1 cellular context compared by ENCODE assay signal in the genomic region with DNA sequence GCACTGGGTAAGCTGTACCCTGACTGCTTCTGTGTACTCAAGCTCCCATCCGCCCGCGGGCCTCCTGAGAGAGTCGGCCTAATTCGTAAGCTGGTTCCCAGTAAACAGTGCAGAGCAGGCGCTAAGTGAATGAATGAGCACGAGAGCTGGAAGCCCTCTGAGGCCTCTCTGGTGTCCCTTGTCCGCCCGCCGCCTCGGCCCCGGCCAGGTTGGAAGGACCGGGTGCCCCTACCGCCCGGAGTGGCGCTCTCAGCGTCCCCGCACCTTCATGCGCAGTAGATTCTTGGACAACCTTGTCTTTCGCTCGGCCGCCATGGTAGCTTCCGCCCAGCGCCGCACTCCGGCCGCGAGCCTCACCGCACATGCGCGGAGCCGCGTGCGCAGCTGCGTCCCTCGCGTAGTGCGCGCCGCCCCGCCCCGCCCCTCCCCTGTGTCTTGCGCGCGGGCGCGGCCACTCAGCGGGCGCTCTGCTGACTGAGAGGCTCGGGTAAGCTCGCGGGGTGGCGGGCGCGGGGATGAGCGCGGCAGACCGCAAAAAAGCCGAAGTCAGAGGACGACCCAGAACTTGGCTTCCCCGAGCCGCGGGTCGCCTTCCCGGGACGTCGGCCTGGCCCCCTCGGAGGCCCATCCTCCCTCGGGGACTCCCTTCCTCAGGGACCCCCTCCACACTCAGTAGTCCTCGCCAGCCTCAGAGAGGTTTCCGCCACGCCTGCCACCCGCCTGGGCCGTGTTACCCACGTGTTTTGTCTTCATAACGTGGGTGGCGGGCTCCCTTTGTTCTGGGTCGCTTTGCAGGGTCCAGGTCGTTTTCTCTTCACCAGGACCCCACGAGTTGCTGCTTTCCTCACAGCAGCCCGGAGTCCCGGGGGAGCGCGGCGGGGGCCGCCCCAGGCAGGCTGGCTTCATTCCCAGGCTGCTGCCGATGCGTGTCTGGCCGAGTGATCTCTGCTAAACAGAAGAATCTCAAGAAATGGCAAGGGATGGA.
TF ChIP-seq lines count a peak whose summit lies in the region.

A gene with protein sequence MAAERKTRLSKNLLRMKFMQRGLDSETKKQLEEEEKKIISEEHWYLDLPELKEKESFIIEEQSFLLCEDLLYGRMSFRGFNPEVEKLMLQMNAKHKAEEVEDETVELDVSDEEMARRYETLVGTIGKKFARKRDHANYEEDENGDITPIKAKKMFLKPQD (minus strand): TSS at position 364 of the 985 bp plus-strand sequence. CDS start 49 bp downstream, at position 315.

TF ChIP-seq in HEK293, 187 proteins besides CTCF, POLR2A, EP300 and RAD21 (continued from another document and continues in another):
- TF ChIP-seq, protein P1, sequence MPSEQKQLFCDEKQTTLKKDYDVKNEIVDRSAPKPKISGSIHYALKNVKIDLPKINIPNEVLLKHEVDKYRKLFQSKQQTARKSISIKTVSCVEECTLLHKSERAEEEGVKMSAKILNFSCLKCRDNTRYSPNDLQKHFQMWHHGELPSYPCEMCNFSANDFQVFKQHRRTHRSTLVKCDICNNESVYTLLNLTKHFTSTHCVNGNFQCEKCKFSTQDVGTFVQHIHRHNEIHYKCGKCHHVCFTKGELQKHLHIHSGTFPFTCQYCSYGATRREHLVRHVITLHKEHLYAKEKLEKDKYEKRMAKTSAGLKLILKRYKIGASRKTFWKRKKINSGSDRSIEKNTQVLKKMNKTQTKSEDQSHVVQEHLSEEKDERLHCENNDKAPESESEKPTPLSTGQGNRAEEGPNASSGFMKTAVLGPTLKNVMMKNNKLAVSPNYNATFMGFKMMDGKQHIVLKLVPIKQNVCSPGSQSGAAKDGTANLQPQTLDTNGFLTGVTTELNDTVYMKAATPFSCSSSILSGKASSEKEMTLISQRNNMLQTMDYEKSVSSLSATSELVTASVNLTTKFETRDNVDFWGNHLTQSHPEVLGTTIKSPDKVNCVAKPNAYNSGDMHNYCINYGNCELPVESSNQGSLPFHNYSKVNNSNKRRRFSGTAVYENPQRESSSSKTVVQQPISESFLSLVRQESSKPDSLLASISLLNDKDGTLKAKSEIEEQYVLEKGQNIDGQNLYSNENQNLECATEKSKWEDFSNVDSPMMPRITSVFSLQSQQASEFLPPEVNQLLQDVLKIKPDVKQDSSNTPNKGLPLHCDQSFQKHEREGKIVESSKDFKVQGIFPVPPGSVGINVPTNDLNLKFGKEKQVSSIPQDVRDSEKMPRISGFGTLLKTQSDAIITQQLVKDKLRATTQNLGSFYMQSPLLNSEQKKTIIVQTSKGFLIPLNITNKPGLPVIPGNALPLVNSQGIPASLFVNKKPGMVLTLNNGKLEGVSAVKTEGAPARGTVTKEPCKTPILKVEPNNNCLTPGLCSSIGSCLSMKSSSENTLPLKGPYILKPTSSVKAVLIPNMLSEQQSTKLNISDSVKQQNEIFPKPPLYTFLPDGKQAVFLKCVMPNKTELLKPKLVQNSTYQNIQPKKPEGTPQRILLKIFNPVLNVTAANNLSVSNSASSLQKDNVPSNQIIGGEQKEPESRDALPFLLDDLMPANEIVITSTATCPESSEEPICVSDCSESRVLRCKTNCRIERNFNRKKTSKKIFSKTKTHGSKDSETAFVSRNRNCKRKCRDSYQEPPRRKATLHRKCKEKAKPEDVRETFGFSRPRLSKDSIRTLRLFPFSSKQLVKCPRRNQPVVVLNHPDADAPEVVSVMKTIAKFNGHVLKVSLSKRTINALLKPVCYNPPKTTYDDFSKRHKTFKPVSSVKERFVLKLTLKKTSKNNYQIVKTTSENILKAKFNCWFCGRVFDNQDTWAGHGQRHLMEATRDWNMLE (tag by site-specific recombination; conservative IDR thresholded peaks at IDR 0.05; ENCODE audit: low read depth): no peak
- peak; percentile 58; the same call in 1 of the 2 replicates for TF ChIP-seq YY2 (tag by site-specific recombination; IDR thresholded peaks at IDR 0.05)
- no peak for TF ChIP-seq ZNF146 (tag by site-specific recombination; IDR thresholded peaks at IDR 0.05)
- TF ChIP-seq, protein P2, sequence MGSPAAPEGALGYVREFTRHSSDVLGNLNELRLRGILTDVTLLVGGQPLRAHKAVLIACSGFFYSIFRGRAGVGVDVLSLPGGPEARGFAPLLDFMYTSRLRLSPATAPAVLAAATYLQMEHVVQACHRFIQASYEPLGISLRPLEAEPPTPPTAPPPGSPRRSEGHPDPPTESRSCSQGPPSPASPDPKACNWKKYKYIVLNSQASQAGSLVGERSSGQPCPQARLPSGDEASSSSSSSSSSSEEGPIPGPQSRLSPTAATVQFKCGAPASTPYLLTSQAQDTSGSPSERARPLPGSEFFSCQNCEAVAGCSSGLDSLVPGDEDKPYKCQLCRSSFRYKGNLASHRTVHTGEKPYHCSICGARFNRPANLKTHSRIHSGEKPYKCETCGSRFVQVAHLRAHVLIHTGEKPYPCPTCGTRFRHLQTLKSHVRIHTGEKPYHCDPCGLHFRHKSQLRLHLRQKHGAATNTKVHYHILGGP (tag by site-specific recombination; IDR thresholded peaks at IDR 0.05): no peak
- TF ChIP-seq ZNF266 (tag by site-specific recombination; IDR thresholded peaks at IDR 0.05; ENCODE audit: low read depth): no peak
- peak; percentile 93 for TF ChIP-seq ZNF335 (tag by site-specific recombination; conservative IDR thresholded peaks at IDR 0.05)
- TF ChIP-seq, protein P3, sequence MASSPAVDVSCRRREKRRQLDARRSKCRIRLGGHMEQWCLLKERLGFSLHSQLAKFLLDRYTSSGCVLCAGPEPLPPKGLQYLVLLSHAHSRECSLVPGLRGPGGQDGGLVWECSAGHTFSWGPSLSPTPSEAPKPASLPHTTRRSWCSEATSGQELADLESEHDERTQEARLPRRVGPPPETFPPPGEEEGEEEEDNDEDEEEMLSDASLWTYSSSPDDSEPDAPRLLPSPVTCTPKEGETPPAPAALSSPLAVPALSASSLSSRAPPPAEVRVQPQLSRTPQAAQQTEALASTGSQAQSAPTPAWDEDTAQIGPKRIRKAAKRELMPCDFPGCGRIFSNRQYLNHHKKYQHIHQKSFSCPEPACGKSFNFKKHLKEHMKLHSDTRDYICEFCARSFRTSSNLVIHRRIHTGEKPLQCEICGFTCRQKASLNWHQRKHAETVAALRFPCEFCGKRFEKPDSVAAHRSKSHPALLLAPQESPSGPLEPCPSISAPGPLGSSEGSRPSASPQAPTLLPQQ (tag by site-specific recombination; IDR thresholded peaks at IDR 0.05): peak; percentile 83
- TF ChIP-seq ZNF37A (tag by site-specific recombination; IDR thresholded peaks at IDR 0.05): no peak
- no peak for TF ChIP-seq ZNF311 (tag by site-specific recombination; IDR thresholded peaks at IDR 0.05; ENCODE audit: borderline replicate concordance)
- TF ChIP-seq SALL2 (tag by site-specific recombination; IDR thresholded peaks at IDR 0.05; ENCODE audit: borderline replicate concordance): no peak
- TF ChIP-seq, protein P4, sequence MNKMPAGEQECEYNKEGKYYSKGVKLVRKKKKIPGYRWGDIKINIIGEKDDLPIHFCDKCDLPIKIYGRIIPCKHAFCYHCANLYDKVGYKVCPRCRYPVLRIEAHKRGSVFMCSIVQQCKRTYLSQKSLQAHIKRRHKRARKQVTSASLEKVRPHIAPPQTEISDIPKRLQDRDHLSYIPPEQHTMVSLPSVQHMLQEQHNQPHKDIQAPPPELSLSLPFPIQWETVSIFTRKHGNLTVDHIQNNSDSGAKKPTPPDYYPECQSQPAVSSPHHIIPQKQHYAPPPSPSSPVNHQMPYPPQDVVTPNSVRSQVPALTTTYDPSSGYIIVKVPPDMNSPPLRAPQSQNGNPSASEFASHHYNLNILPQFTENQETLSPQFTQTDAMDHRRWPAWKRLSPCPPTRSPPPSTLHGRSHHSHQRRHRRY (tag by site-specific recombination; IDR thresholded peaks at IDR 0.05): no peak
- 0 out of 2 replicates have a peak, but pooled peaks have one; percentile 20 for TF ChIP-seq ZFP37 (tag by site-specific recombination; IDR thresholded peaks at IDR 0.05)
- peak; percentile 66; the same call in 1 of the 2 replicates for TF ChIP-seq ZNF76 (tag by site-specific recombination; IDR thresholded peaks at IDR 0.05; ENCODE audit: borderline replicate concordance, low read depth)
- no peak for TF ChIP-seq ZNF157 (tag by site-specific recombination; IDR thresholded peaks at IDR 0.05)
- TF ChIP-seq EGR2 (tag by site-specific recombination; IDR thresholded peaks at IDR 0.05; ENCODE audit: low read depth): 0 out of 2 replicates have a peak, but pooled peaks have one; percentile 42
- no peak for TF ChIP-seq ZNF133 (tag by site-specific recombination; IDR thresholded peaks at IDR 0.05)
- no peak for TF ChIP-seq ZNF626 (tag by site-specific recombination; IDR thresholded peaks at IDR 0.05)
- no peak for TF ChIP-seq ZNF510 (tag by site-specific recombination; IDR thresholded peaks at IDR 0.05; ENCODE audit: insufficient replicate concordance)
- TF ChIP-seq ZNF560 (tag by site-specific recombination; IDR thresholded peaks at IDR 0.05; ENCODE audit: borderline replicate concordance): no peak
- TF ChIP-seq ZIC2 (tag by site-specific recombination; IDR thresholded peaks at IDR 0.05): peak; percentile 89
- TF ChIP-seq ZBTB21 (tag by site-specific recombination; IDR thresholded peaks at IDR 0.05): no peak
- 0 out of 2 replicates have a peak, but pooled peaks have one; percentile 54 for TF ChIP-seq ZNF600 (tag by site-specific recombination; IDR thresholded peaks at IDR 0.05)
- TF ChIP-seq ZNF416 (tag by site-specific recombination; IDR thresholded peaks at IDR 0.05): no peak
- TF ChIP-seq WT1 (tag by site-specific recombination; IDR thresholded peaks at IDR 0.05): no peak
- TF ChIP-seq FEZF1 (tag by site-specific recombination; IDR thresholded peaks at IDR 0.05): 0 out of 2 replicates have a peak, but pooled peaks have one; percentile 6
- no peak for TF ChIP-seq PRDM1 (tag by site-specific recombination; IDR thresholded peaks at IDR 0.05)
- no peak for TF ChIP-seq SP2 (tag by site-specific recombination; IDR thresholded peaks at IDR 0.05)
- TF ChIP-seq, protein P5, sequence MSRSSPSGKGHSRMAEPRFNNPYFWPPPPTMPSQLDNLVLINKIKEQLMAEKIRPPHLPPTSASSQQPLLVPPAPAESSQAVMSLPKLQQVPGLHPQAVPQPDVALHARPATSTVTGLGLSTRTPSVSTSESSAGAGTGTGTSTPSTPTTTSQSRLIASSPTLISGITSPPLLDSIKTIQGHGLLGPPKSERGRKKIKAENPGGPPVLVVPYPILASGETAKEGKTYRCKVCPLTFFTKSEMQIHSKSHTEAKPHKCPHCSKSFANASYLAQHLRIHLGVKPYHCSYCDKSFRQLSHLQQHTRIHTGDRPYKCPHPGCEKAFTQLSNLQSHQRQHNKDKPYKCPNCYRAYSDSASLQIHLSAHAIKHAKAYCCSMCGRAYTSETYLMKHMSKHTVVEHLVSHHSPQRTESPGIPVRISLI (tag by site-specific recombination; IDR thresholded peaks at IDR 0.05): no peak
- TF ChIP-seq ZNF248 (tag by site-specific recombination; IDR thresholded peaks at IDR 0.05): no peak
- TF ChIP-seq ZNF785 (tag by site-specific recombination; IDR thresholded peaks at IDR 0.05): no peak
- TF ChIP-seq, protein P6, sequence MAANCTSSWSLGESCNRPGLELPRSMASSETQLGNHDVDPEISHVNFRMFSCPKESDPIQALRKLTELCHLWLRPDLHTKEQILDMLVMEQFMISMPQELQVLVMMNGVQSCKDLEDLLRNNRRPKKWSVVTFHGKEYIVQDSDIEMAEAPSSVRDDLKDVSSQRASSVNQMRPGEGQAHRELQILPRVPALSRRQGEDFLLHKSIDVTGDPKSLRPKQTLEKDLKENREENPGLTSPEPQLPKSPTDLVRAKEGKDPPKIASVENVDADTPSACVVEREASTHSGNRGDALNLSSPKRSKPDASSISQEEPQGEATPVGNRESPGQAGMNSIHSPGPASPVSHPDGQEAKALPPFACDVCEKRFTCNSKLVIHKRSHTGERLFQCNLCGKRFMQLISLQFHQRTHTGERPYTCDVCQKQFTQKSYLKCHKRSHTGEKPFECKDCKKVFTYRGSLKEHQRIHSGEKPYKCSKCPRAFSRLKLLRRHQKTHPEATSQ (tag by site-specific recombination; IDR thresholded peaks at IDR 0.05): no peak
- TF ChIP-seq ZNF174 (tag by site-specific recombination; IDR thresholded peaks at IDR 0.05): no peak
- no peak for TF ChIP-seq OVOL3 (tag by site-specific recombination; IDR thresholded peaks at IDR 0.05)
- TF ChIP-seq, protein P7, sequence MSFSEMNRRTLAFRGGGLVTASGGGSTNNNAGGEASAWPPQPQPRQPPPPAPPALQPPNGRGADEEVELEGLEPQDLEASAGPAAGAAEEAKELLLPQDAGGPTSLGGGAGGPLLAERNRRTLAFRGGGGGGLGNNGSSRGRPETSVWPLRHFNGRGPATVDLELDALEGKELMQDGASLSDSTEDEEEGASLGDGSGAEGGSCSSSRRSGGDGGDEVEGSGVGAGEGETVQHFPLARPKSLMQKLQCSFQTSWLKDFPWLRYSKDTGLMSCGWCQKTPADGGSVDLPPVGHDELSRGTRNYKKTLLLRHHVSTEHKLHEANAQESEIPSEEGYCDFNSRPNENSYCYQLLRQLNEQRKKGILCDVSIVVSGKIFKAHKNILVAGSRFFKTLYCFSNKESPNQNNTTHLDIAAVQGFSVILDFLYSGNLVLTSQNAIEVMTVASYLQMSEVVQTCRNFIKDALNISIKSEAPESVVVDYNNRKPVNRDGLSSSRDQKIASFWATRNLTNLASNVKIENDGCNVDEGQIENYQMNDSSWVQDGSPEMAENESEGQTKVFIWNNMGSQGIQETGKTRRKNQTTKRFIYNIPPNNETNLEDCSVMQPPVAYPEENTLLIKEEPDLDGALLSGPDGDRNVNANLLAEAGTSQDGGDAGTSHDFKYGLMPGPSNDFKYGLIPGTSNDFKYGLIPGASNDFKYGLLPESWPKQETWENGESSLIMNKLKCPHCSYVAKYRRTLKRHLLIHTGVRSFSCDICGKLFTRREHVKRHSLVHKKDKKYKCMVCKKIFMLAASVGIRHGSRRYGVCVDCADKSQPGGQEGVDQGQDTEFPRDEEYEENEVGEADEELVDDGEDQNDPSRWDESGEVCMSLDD (tag by site-specific recombination; IDR thresholded peaks at IDR 0.05): no peak
- TF ChIP-seq, protein P8, sequence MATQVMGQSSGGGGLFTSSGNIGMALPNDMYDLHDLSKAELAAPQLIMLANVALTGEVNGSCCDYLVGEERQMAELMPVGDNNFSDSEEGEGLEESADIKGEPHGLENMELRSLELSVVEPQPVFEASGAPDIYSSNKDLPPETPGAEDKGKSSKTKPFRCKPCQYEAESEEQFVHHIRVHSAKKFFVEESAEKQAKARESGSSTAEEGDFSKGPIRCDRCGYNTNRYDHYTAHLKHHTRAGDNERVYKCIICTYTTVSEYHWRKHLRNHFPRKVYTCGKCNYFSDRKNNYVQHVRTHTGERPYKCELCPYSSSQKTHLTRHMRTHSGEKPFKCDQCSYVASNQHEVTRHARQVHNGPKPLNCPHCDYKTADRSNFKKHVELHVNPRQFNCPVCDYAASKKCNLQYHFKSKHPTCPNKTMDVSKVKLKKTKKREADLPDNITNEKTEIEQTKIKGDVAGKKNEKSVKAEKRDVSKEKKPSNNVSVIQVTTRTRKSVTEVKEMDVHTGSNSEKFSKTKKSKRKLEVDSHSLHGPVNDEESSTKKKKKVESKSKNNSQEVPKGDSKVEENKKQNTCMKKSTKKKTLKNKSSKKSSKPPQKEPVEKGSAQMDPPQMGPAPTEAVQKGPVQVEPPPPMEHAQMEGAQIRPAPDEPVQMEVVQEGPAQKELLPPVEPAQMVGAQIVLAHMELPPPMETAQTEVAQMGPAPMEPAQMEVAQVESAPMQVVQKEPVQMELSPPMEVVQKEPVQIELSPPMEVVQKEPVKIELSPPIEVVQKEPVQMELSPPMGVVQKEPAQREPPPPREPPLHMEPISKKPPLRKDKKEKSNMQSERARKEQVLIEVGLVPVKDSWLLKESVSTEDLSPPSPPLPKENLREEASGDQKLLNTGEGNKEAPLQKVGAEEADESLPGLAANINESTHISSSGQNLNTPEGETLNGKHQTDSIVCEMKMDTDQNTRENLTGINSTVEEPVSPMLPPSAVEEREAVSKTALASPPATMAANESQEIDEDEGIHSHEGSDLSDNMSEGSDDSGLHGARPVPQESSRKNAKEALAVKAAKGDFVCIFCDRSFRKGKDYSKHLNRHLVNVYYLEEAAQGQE (tag by site-specific recombination; IDR thresholded peaks at IDR 0.05): no peak
- peak; percentile 43; the same call in 1 of the 2 replicates for TF ChIP-seq ZNF629 (tag by site-specific recombination; IDR thresholded peaks at IDR 0.05)
- peak; percentile 66 for TF ChIP-seq ZBTB8A (tag by site-specific recombination; IDR thresholded peaks at IDR 0.05)
